17 cellular contexts compared by ENCODE assay signal in the genomic region with DNA sequence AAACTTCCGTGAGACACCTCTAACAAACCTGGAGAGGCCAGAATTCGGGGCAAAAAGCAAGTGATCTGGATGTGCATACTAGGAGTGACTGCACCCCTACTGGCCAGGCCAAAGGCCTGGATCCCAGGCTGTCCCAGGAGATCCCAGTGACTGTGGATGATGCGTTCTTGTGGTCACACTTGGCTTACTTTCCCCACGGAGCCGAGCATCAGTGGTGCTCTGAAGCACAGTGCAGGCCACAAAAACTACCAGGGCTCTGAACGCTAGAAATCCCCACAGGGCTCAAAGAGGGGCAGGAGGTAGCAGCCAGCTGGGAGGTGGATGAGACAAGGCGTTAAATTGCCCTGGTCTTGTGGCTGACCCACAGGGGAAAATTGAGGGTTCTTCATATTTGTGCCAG. TPM values are rescaled to one million over a fixed set of nuclear protein-coding genes. Genes with fewer than 3 reads are reported as not detected.
A peak's percentile ranks its signal among the peaks of the same experiment; 100 is the strongest.
DNase-seq lines count a peak whose midpoint lies in the region; ATAC-seq, FAIRE-seq and TF ChIP-seq lines count a peak whose summit lies in the region.
"Had no signal": no experiment of that assay in that cellular context is flagged by ENCODE, and none has a peak within 500 bp of the region (broad histone marks: within the 10 kb centered on the region; RNA-seq: fewer than 3 reads in every experiment).

No MANE protein-coding gene starts in this region.

- FAIRE-seq in kidney (lab: Jason Lieb, UNC): no peak

- H3K36me3 ChIP-seq in kidney (ENCODE audit: control insufficient read depth in 1 of 2, insufficient read depth in 2 of 2, low read length in 2 of 2) (peaks cover 0 to 4% of the 10 kb centered on the region in 2 donors), transverse colon (no peaks in the 10 kb centered on the region), aorta (ENCODE audit: control insufficient read depth in 1 of 2, insufficient read depth in 2 of 2, low read length in 1 of 2) (no peaks in the 10 kb centered on the region), Karpas-422 (ENCODE audit: insufficient read depth, low read length) (peaks cover 4% of the 10 kb centered on the region; the same call in 1 of the 2 replicates)
- H3K36me3 ChIP-seq: vagina had no signal

- H3K27me3 ChIP-seq in transverse colon (no peaks in the 10 kb centered on the region), aorta (ENCODE audit: control insufficient read depth in 1 of 2, insufficient read depth in 2 of 2, low read length in 1 of 2) (no peaks in the 10 kb centered on the region), Karpas-422 (ENCODE audit: low read length) (no peaks in the 10 kb centered on the region)
- H3K27me3 ChIP-seq: spleen, vagina had no signal

- peak overlapping the region in 1 of 2 donors; percentile 24 for H3K4me3 ChIP-seq in kidney (ENCODE audit: low read length in 2 of 2)
- H3K4me3 ChIP-seq in transverse colon: no peak overlapping the region
- H3K4me3 ChIP-seq in aorta (ENCODE audit: low read length in 2 of 2): no peak overlapping the region
- H3K4me3 ChIP-seq in Karpas-422 (ENCODE audit: low read length): no peak overlapping the region
- H3K4me3 ChIP-seq: vagina had no signal

- H3K79me2 ChIP-seq in Karpas-422 (ENCODE audit: low read length): peaks cover 98% of the 10 kb centered on the region

- in situ Hi-C loops in transverse colon (cut with MboI; ENCODE audit: low pct_ligation_motif_present in 1 of 4, low pct_unique_long_range_greater_than_20kb in 1 of 4, low sequenced_read_pairs in 3 of 4): no loop called here

- H3K9me2 ChIP-seq in Karpas-422 (replicated peaks; ENCODE audit: insufficient read depth, low read length): no peaks in the 10 kb centered on the region

- TF ChIP-seq CTCF in kidney (IDR thresholded peaks at IDR 0.05; ENCODE audit: borderline replicate concordance, extremely low read depth, insufficient read depth): no peak
- TF ChIP-seq CTCF in transverse colon (IDR thresholded peaks at IDR 0.05): no peak

- H3K9ac ChIP-seq in kidney (ENCODE audit: low read length in 2 of 2) (peak overlapping the region in 1 of 2 donors; percentile 32), Karpas-422 (ENCODE audit: low read length) (no peak overlapping the region)

- ATAC-seq in Right ventricle myocardium inferior (peak; percentile 27), left cardiac atrium (no peak), aorta (ENCODE audit: low FRiP score) (no peak)

- H3K9me3 ChIP-seq in kidney (ENCODE audit: control insufficient read depth in 1 of 2, low read length in 2 of 2) (no peaks in the 10 kb centered on the region), transverse colon (no peaks in the 10 kb centered on the region), aorta (ENCODE audit: control insufficient read depth, low read length) (no peaks in the 10 kb centered on the region), Karpas-422 (ENCODE audit: low read length) (no peaks in the 10 kb centered on the region)
- H3K9me3 ChIP-seq: spleen, vagina had no signal

- H4K20me1 ChIP-seq in Karpas-422 (ENCODE audit: insufficient read depth, low read depth, low read length): peaks cover 44% of the 10 kb centered on the region

- H3K4me2 ChIP-seq in Karpas-422 (ENCODE audit: low read depth, low read length, poor library complexity, severe bottlenecking): no peak overlapping the region

- peak overlapping the region; percentile 68 to 69 for H3K27ac ChIP-seq in kidney (ENCODE audit: low read depth in 2 of 2, low read length in 2 of 2)
- H3K27ac ChIP-seq in transverse colon: peak overlapping the region; percentile 70 to 85 (median 82)
- no peak overlapping the region for H3K27ac ChIP-seq in aorta (ENCODE audit: low read depth in 1 of 2, low read length in 2 of 2)
- no peak overlapping the region for H3K27ac ChIP-seq in Karpas-422 (ENCODE audit: low read length)

- no peak overlapping the region for H2AFZ ChIP-seq in Karpas-422 (ENCODE audit: low read length)

- intact Hi-C loops in Right ventricle myocardium inferior (cut with DNase I) (no loop called here), left cardiac atrium (cut with DNase I) (no loop called here), kidney (cut with DNase I) (no loop called here), transverse colon (cut with DNase I; ENCODE audit: low total_unique reads) (no loop called here), aorta (cut with DNase I) (no loop called here)

- DNase-seq in Right ventricle myocardium inferior (ENCODE audit: missing footprints): no peak
- DNase-seq in left cardiac atrium: no peak
- peak; percentile 24 for DNase-seq in astrocyte of the hippocampus (ENCODE audit: low read depth, low spot score)
- no peak for DNase-seq in kidney
- no peak for DNase-seq in transverse colon
- no peak for DNase-seq in NCI-H1436 treated with DMSO at 0.1 percent for 48 hours (lab: John Stamatoyannopoulos, UW)
- no peak for DNase-seq in aorta
- DNase-seq in Karpas-422: no peak
- DNase-seq: cerebellar nuclear complex; foreskin melanocyte; NCI-H2029 treated with DMSO at 0.1 percent for 48 hours; NK-92 treated with Interleukin-12 subunit alpha and Interleukin-12 subunit beta, amount 100 ng/mL, for 24 hours; spleen had no signal

- no peak for TF ChIP-seq EP300 in transverse colon (IDR thresholded peaks at IDR 0.05; ENCODE audit: low read depth)

- H3K4me1 ChIP-seq in kidney (ENCODE audit: control insufficient read depth in 1 of 2, insufficient read depth in 1 of 2, low read depth in 1 of 2, low read length in 2 of 2): peaks cover 51 to 54% of the 10 kb centered on the region in 2 donors
- H3K4me1 ChIP-seq in transverse colon: peaks cover 39 to 74% (median 46%) of the 10 kb centered on the region in 4 donors
- H3K4me1 ChIP-seq in aorta (ENCODE audit: control insufficient read depth in 1 of 2, insufficient read depth in 2 of 2, low read length in 2 of 2): peaks cover 0 to 3% of the 10 kb centered on the region in 2 donors
- peaks cover 72% of the 10 kb centered on the region for H3K4me1 ChIP-seq in Karpas-422 (ENCODE audit: low read length)

- TF ChIP-seq POLR2A in transverse colon (IDR thresholded peaks at IDR 0.05): no peak

- 86% methylated on average over 7 of the region's 7 CpGs; no CpG with 5 or more reads in 1 of the 2 donors for WGBS in transverse colon (ENCODE audit: low coverage in 1 of 2), 2 donors
- WGBS in aorta, 2 donors: 70 to 82% methylated on average over 7 of the region's 7 CpGs

RNA-seq across cellular contexts. Expression of gene TRIM26, which starts 7.1 kb away (rescaled TPM):
- 20.6 TPM for total RNA-seq in Right ventricle myocardium inferior
- 10 to 100 TPM; 22.1 to 24.1 TPM for total RNA-seq in left cardiac atrium
- total RNA-seq in kidney: 63.9 TPM
- 28.0 TPM for polyA plus RNA-seq in kidney (ENCODE audit: insufficient read depth, low read depth, low replicate concordance)
- 10 to 100 TPM; 19.5 to 92.0 (median 53.2) TPM for total RNA-seq in transverse colon
- total RNA-seq in aorta: 10 to 100 TPM; 35.1 to 36.5 TPM
- polyA plus RNA-seq in aorta: 10 to 100 TPM; 20.1 to 24.3 TPM
- total RNA-seq in Karpas-422 (2014; rRNA removed; shearing (Covaris generic); ENCODE audit: low replicate concordance): 37.0 and 49.7 TPM in 2 replicates

RNA-seq across cellular contexts. Expression of gene TRIM15, which starts 42.8 kb away (rescaled TPM):
- total RNA-seq in Right ventricle myocardium inferior (not detected), left cardiac atrium (not detected), kidney (2.2 TPM), transverse colon (10 to 100 TPM in 3 of 4 donors, 1 to 10 TPM in 1; 5.8 to 90.7 (median 51.8) TPM), aorta (not detected)
- polyA plus RNA-seq in kidney (ENCODE audit: insufficient read depth, low read depth, low replicate concordance) (7.1 TPM), aorta (1 to 10 TPM; 1.6 to 7.0 TPM)
- not detected in 2 replicates for total RNA-seq in Karpas-422 (2014; rRNA removed; shearing (Covaris generic); ENCODE audit: low replicate concordance)
- total RNA-seq: kidney epithelial cell, vagina had no signal

RNA-seq across cellular contexts. Expression of gene TRIM10, which starts 45.1 kb away (rescaled TPM):
- not detected for total RNA-seq in Right ventricle myocardium inferior
- total RNA-seq in left cardiac atrium: not detected
- 0.79 TPM for total RNA-seq in kidney
- 1.5 TPM for polyA plus RNA-seq in kidney (ENCODE audit: insufficient read depth, low read depth, low replicate concordance)
- 10 to 100 TPM in 1 of 4 donors, 1 to 10 TPM in 2, under 1 TPM in 1; 0.20 to 19.8 (median 3.7) TPM for total RNA-seq in transverse colon
- total RNA-seq in aorta: under 1 TPM in 1 of 2 donors, not detected in 1; 0.12 TPM
- under 1 TPM in 1 of 2 donors, not detected in 1; 0.13 TPM for polyA plus RNA-seq in aorta
- total RNA-seq in Karpas-422 (2014; rRNA removed; shearing (Covaris generic); ENCODE audit: low replicate concordance): not detected in 2 replicates
- total RNA-seq: activated T-helper 2 cell treated with anti-CD3 and anti-CD28 coated beads, Interferon-gamma antibody, Interleukin-2, Interleukin-4, amounts not matched to agents 10 μg/mL and 5 μg/mL and 100 μg/mL, durations not matched to agents 14 hours and 24 hours and 36 hours; Daoy; kidney epithelial cell; vagina had no signal

Comparison
In these comparisons a context has a peak if more than half of its experiments do, and no peak if none do; other contexts are left out.
1. H3K27ac ChIP-seq: peak in kidney (2 of 2) and transverse colon (4 of 4); none in aorta (0 of 2) and Karpas-422 (single experiment).